In genomic region chrX:72094894-72095293, GRCh38 we compare ENCODE assay signal across 9 cellular contexts. TPM values are rescaled to one million over a fixed set of nuclear protein-coding genes. Genes with fewer than 3 reads are reported as not detected.
DNase-seq lines count a peak whose midpoint lies in the region; ATAC-seq, FAIRE-seq and TF ChIP-seq lines count a peak whose summit lies in the region.
"Had no signal": no experiment of that assay in that cellular context is flagged by ENCODE, and none has a peak within 500 bp of the region (broad histone marks: within the 10 kb centered on the region; RNA-seq: fewer than 3 reads in every experiment).

No MANE protein-coding gene starts in this region.

- no peak overlapping the region for H2AFZ ChIP-seq in OCI-LY7 (ENCODE audit: low read length)

- FAIRE-seq in frontal cortex (lab: Jason Lieb, UNC) = no peak

- no peaks in the 10 kb centered on the region for H3K36me3 ChIP-seq in OCI-LY7 (ENCODE audit: insufficient read depth, low read length)
- H3K36me3 ChIP-seq: thoracic aorta had no signal

- no peaks in the 10 kb centered on the region for H3K79me2 ChIP-seq in OCI-LY7 (ENCODE audit: insufficient read depth, low read depth, low read length)

- no peaks in the 10 kb centered on the region for H3K9me2 ChIP-seq in OCI-LY7 (ENCODE audit: insufficient read depth, low read length)

- no peaks in the 10 kb centered on the region for H3K4me1 ChIP-seq in OCI-LY7 (ENCODE audit: insufficient read depth, low read length, poor library complexity, severe bottlenecking)

- no TSS peak for BruUV-seq in OCI-LY7 (replicated peaks; lab: Mats Ljungman, UMichigan)

- TF ChIP-seq CTCF in OCI-LY7 (conservative IDR thresholded peaks at IDR 0.05; ENCODE audit: low read length) = no peak

- CTCF ChIA-PET in OCI-LY7 (lab: Charles Lee; ENCODE audit: unreplicated experiment) = no interaction called here

- intact Hi-C loops in OCI-LY7 (cut with micrococcal nuclease; ENCODE audit: unreplicated experiment) = no loop called here

- no peaks in the 10 kb centered on the region for H3K9me3 ChIP-seq in OCI-LY7 (ENCODE audit: low read length)
- H3K9me3 ChIP-seq: thoracic aorta had no signal

- H3K27ac ChIP-seq in OCI-LY7 (ENCODE audit: low read depth, low read length, poor library complexity, severe bottlenecking) = no peak overlapping the region
- H3K27ac ChIP-seq: KMS-11, thoracic aorta had no signal

- POLR2A ChIA-PET in OCI-LY7 (lab: Charles Lee) = no interaction called here

- no peak overlapping the region for H3K4me2 ChIP-seq in OCI-LY7 (ENCODE audit: low read length)
- H3K4me2 ChIP-seq: KMS-11 had no signal

- ATAC-seq in GM18520 (IDR thresholded peaks at IDR 0.05; ENCODE audit: unreplicated experiment) (peak; percentile 73), HG02623 (IDR thresholded peaks at IDR 0.05; ENCODE audit: unreplicated experiment) (peak; percentile 78)

- H3K4me3 ChIP-seq in OCI-LY7 (ENCODE audit: low read depth, low read length, poor library complexity, severe bottlenecking) = no peak overlapping the region
- H3K4me3 ChIP-seq: thoracic aorta had no signal

- no peaks in the 10 kb centered on the region for H4K20me1 ChIP-seq in OCI-LY7 (ENCODE audit: insufficient read depth, low read length)

- DNase-seq in NCI-H774 (lab: John Stamatoyannopoulos, UW) = peak; percentile 1
- DNase-seq in activated gamma-delta T cell treated with anti-CD3 and anti-CD28 coated beads, Interleukin-2, amount 50 U/mL, for 16 hours (ENCODE audit: low read depth) = peak; percentile 36
- peak; percentile 3 for DNase-seq in myocyte (ENCODE audit: low read depth)
- DNase-seq in OCI-LY7 (ENCODE audit: low spot score) = no peak
- DNase-seq in frontal cortex (ENCODE audit: low spot score in 2 of 2) = no peak

RNA-seq across cellular contexts. Expression of gene RTL5, which starts 36.8 kb away (rescaled TPM):
- total RNA-seq in myocyte = 1.1 and 1.7 TPM in 2 replicates
- 3.8 TPM for polyA plus RNA-seq in myocyte (2012)
- not detected in 2 replicates for total RNA-seq in OCI-LY7 (2014; rRNA removed; shearing (Covaris generic))
- not detected in 2 replicates for total RNA-seq in OCI-LY7 (2022)
- total RNA-seq in frontal cortex = 4.1 TPM

Comparison
In these comparisons a context has a peak if more than half of its experiments do, and no peak if none do; other contexts are left out.
1. DNase-seq: peak in NCI-H774 (single experiment), activated gamma-delta T cell treated with anti-CD3 and anti-CD28 coated beads, Interleukin-2, amount 50 U/mL, for 16 hours (single experiment) and myocyte (single experiment); none in OCI-LY7 (single experiment) and frontal cortex (0 of 2).